ENCODE assay signal across 21 cellular contexts in the genomic region with DNA sequence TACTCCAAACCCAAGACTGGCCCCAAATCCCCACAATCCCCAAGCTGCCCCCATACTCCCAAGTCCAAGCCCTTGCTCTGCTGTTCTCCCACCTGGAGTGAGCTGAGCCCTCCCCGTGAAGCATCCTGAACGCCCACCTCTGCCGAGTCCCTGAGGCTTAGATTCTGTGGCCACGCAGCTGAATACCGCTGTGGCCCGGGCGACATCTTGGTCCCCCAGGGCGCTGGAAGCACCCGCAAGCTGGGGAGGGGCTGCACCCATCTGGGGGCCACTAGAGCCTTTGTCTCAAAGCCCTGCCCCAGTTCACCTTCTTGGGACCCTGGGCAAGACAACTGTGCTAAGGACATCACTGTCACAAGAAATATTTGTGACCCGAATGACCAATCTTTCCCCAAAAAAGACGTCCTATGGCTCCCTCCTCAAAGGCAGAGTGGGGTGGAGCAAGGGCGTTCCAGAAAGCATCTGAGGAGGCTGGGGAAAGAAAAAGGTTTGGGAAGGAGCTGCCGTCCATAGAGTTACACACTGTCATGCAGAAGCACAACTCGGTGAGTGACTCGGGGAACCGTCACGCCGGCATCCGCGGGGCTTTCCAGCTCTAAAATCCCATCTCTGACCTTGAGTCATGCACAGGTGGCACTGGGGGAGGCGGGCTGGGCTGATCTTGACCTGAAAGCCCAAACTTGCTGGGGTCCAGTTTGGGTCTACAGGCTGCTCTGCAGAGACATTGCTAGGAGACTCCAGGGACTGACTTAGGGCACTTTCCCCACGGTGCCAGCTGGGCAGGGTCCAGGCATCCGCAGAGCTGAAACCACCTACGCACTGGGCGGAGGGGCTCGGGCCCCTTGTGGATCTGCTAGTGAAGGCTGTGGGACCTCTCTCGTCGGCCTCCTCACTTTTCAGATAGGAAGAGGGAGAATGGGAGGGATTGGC. TPM values are rescaled to one million over a fixed set of nuclear protein-coding genes. Genes with fewer than 3 reads are reported as not detected.
DNase-seq lines count a peak whose midpoint lies in the region; ATAC-seq, FAIRE-seq and TF ChIP-seq lines count a peak whose summit lies in the region.
"Had no signal": no experiment of that assay in that cellular context is flagged by ENCODE, and none has a peak within 500 bp of the region (broad histone marks: within the 10 kb centered on the region; RNA-seq: fewer than 3 reads in every experiment).

No MANE protein-coding gene starts in this region.

- peaks cover 8% of the 10 kb centered on the region for H3K27me3 Mint-ChIP-seq in osteocyte (ENCODE audit: unreplicated experiment)

- no peak overlapping the region for H3K9ac ChIP-seq in GM12878 (ENCODE audit: control insufficient read depth, insufficient read depth, low read length)

- TF ChIP-seq EP300 in GM12878 (IDR thresholded peaks at IDR 0.05; ENCODE audit: borderline replicate concordance in 1 of 2, control insufficient read depth in 1 of 2, low read depth in 2 of 2, low read length in 2 of 2), result no peak

- H3K9me3 ChIP-seq in GM12878 (replicated peaks; ENCODE audit: control insufficient read depth, insufficient read depth, low read length), result no peaks in the 10 kb centered on the region
- no peaks in the 10 kb centered on the region for H3K9me3 ChIP-seq in heart right ventricle
- H3K9me3 ChIP-seq: heart left ventricle, MG63, mucosa of descending colon had no signal

- no peak for TF ChIP-seq CTCF in GM12878 (IDR thresholded peaks at IDR 0.05 in 2 of 3, conservative IDR thresholded peaks at IDR 0.05 in 1 of 3; ENCODE audit: control insufficient read depth in 2 of 3, extremely low read depth in 1 of 3, insufficient read depth in 1 of 3, low read depth in 3 of 3, low read length in 3 of 3)
- TF ChIP-seq CTCF in osteocyte (IDR thresholded peaks at IDR 0.05), result no peak
- no peak for TF ChIP-seq CTCF in heart right ventricle (IDR thresholded peaks at IDR 0.05)

- H3K27me3 ChIP-seq in GM12878 (replicated peaks in 1 of 2; ENCODE audit: control insufficient read depth in 2 of 2, insufficient read depth in 2 of 2, low read length in 1 of 2), result no peaks in the 10 kb centered on the region; a peak in 1 of 4 replicates
- H3K27me3 ChIP-seq in heart right ventricle, result no peaks in the 10 kb centered on the region
- H3K27me3 ChIP-seq: heart left ventricle had no signal

- ATAC-seq in GM12878 (peak; percentile 67), heart right ventricle (no peak)
- ATAC-seq: heart left ventricle, mucosa of descending colon, Panc1 had no signal

- H3K4me1 ChIP-seq in GM12878 (ENCODE audit: control insufficient read depth, insufficient read depth, low read length) (peaks cover 8% of the 10 kb centered on the region), heart right ventricle (peaks cover 0 to 12% (median 0%) of the 10 kb centered on the region in 9 donors)

- WGBS in GM12878 (ENCODE audit: insufficient coverage, insufficient replicate concordance, low lambda C conversion rate, missing lambda C conversion rate), result 77% methylated on average over 27 of the region's 28 CpGs
- 81 to 83% methylated on average over 28 of the region's 28 CpGs for WGBS in heart right ventricle, 2 donors

- H3K9me3 Mint-ChIP-seq in osteocyte (ENCODE audit: unreplicated experiment), result no peaks in the 10 kb centered on the region

- DNase-seq in HK-2 (ENCODE audit: unreplicated experiment) (peak; percentile 74), GM12878 (ENCODE audit: low read depth, low spot score) (no peak), osteocyte (ENCODE audit: extremely low spot score, unreplicated experiment) (peak; percentile 82), T-helper 2 cell (no peak), NCI-H82 treated with DMSO at 0.1 percent for 48 hours (lab: John Stamatoyannopoulos, UW; ENCODE audit: unreplicated experiment) (no peak), heart right ventricle (no peak)
- DNase-seq: aorta; erythroblast; heart left ventricle; MG63; mucosa of descending colon; NCI-H187 treated with DMSO at 0.1 percent for 48 hours; NCI-H524; stimulated activated CD4-positive, alpha-beta T cell treated with anti-CD3 and anti-CD28 coated beads, Interleukin-4, amount 100 ng/mL, for 4 hours; SW 1271; WERI-Rb-1 had no signal

- no TSS peak for BruUV-seq in GM12878 (replicated peaks; lab: Mats Ljungman, UMichigan)

- intact Hi-C loops in GM12878 (cut with micrococcal nuclease; ENCODE audit: unreplicated experiment) (no loop called here), heart right ventricle (cut with DNase I) (no loop called here)

- no peak overlapping the region for H3K4me3 Mint-ChIP-seq in osteocyte (ENCODE audit: unreplicated experiment)

- H3K36me3 ChIP-seq in GM12878 (ENCODE audit: control insufficient read depth in 2 of 2, insufficient read depth in 2 of 2, low read length in 1 of 2), result no peaks in the 10 kb centered on the region
- H3K36me3 ChIP-seq in heart right ventricle, result no peaks in the 10 kb centered on the region
- H3K36me3 ChIP-seq: heart left ventricle, MG63, WERI-Rb-1 had no signal

- no peak for TF ChIP-seq RAD21 in GM12878 (IDR thresholded peaks at IDR 0.05; ENCODE audit: insufficient read depth, low read depth, low read length)

- H3K79me2 ChIP-seq in GM12878 (ENCODE audit: control insufficient read depth, insufficient read depth, low read length), result no peaks in the 10 kb centered on the region

- no peaks in the 10 kb centered on the region for H3K4me1 Mint-ChIP-seq in osteocyte (ENCODE audit: unreplicated experiment)

- FAIRE-seq in GM12878 (lab: Jason Lieb, UNC), result no peak
- FAIRE-seq: D721Med had no signal

- H2AFZ ChIP-seq in GM12878 (ENCODE audit: control insufficient read depth, low read depth, low read length), result no peak overlapping the region; the same call in 1 of the 2 replicates

- no peaks in the 10 kb centered on the region for H3K36me3 Mint-ChIP-seq in osteocyte (ENCODE audit: unreplicated experiment)

- SMC1A ChIA-PET in GM12878 (lab: Charles Lee; ENCODE audit: uncharacterized antibody, unreplicated experiment), result interaction anchor here (1.4 kb wide), 1 partner anchor 10 kb away, joined by 4 read pairs; no protein-coding TSS in a partner anchor

- H3K27ac ChIP-seq in GM12878 (ENCODE audit: control insufficient read depth, insufficient read depth) (no peak overlapping the region), heart right ventricle (no peak overlapping the region)
- H3K27ac ChIP-seq: coronary artery, WERI-Rb-1 had no signal

- H4K20me1 ChIP-seq in GM12878 (ENCODE audit: control insufficient read depth, insufficient read depth), result no peaks in the 10 kb centered on the region

- RAD21 ChIA-PET in GM12878 (lab: Charles Lee; ENCODE audit: unreplicated experiment), result no interaction called here

- POLR2A ChIA-PET in GM12878 (lab: Charles Lee), result interaction anchor here (0.6 to 1.2 kb wide), 3 partner anchors 10 to 1447 kb away, joined by 4 read pairs; no protein-coding TSS in a partner anchor

- H3K4me3 ChIP-seq in GM12878 (no peak overlapping the region), heart right ventricle (no peak overlapping the region)
- H3K4me3 ChIP-seq: coronary artery, heart left ventricle, MG63, mucosa of descending colon had no signal

- no peak overlapping the region for H3K27ac Mint-ChIP-seq in osteocyte (ENCODE audit: unreplicated experiment)

- CTCF ChIA-PET in GM12878 (lab: Yijun Ruan, JAX), result no interaction called here

- no peak overlapping the region for H3K4me2 ChIP-seq in GM12878 (ENCODE audit: control insufficient read depth, insufficient read depth)

- TF ChIP-seq POLR2A in GM12878 (IDR thresholded peaks at IDR 0.05; ENCODE audit: low read depth, low read length), result no peak

- in situ Hi-C loops in GM12878 (cut with MboI), result no loop called here

RNA-seq across cellular contexts. Expression of gene PTX4, which starts 6.6 kb away (rescaled TPM):
- total RNA-seq in GM12878 (2013; cell fraction: nucleolus; rRNA removed), result not detected in 2 replicates
- not detected in 2 replicates for total RNA-seq in GM12878 (2014; rRNA removed)
- not detected in 2 replicates for total RNA-seq in GM12878 (2014; rRNA removed; fragmentation: Illumina TruSeq; extraction: Trizol)
- not detected in 2 replicates for total RNA-seq in GM12878 (2021)
- polyA plus RNA-seq in GM12878 (2011; ENCODE audit: low read depth), result not detected
- not detected in 2 replicates for polyA plus RNA-seq in GM12878 (2011; rRNA removed)
- not detected in 2 replicates for polyA plus RNA-seq in GM12878 (2011; cell fraction: cytosol; rRNA removed)
- polyA plus RNA-seq in GM12878 (2011; cell fraction: nucleus; rRNA removed), result not detected in 2 replicates
- not detected in 2 replicates for polyA plus RNA-seq in GM12878 (2012)
- polyA plus RNA-seq in GM12878 (2014; fragmentation: Illumina TruSeq; extraction: Trizol), result not detected in 2 replicates
- not detected for polyA plus RNA-seq in GM12878 (2014; fragmentation: Nextera tagmentation; extraction: Ambion mirVana)
- 0.20 TPM in 1 of 2 replicates, not detected in the other for polyA plus RNA-seq in GM12878 (2014; rRNA removed)
- polyA plus RNA-seq in GM12878 (2016; fragmentation: Nextera tagmentation; extraction: Ambion mirVana), result not detected
- not detected in 2 replicates for polyA minus RNA-seq in GM12878 (2011; rRNA and poly(A)+ RNA removed)
- not detected in 2 replicates for polyA minus RNA-seq in GM12878 (2011; cell fraction: cytosol; rRNA and poly(A)+ RNA removed)
- not detected in 2 replicates for polyA minus RNA-seq in GM12878 (2011; cell fraction: nucleus; rRNA and poly(A)+ RNA removed)
- not detected in 2 replicates for total RNA-seq in osteocyte
- total RNA-seq in heart right ventricle, result not detected
- not detected for polyA plus RNA-seq in heart right ventricle
- total RNA-seq: mucosa of descending colon, omental fat pad had no signal
- polyA plus RNA-seq: aorta had no signal

RNA-seq across cellular contexts. Expression of gene CLCN7, which starts 7.3 kb away (rescaled TPM):
- total RNA-seq in GM12878 (2013; cell fraction: nucleolus; rRNA removed), result 111 TPM in 2 replicates
- total RNA-seq in GM12878 (2014; rRNA removed) (21.3 and 27.1 TPM in 2 replicates), GM12878 (2014; rRNA removed; fragmentation: Illumina TruSeq; extraction: Trizol) (7.7 and 7.8 TPM in 2 replicates), GM12878 (2021) (56.3 and 62.5 TPM in 2 replicates), osteocyte (177 and 179 TPM in 2 replicates), heart right ventricle (10 to 100 TPM; 29.9 to 60.1 (median 35.1) TPM)
- polyA plus RNA-seq in GM12878 (2011; ENCODE audit: low read depth), result 18.9 TPM
- polyA plus RNA-seq in GM12878 (2011; rRNA removed) (5.0 and 12.8 TPM in 2 replicates), GM12878 (2014; fragmentation: Illumina TruSeq; extraction: Trizol) (2.7 and 11.6 TPM in 2 replicates), GM12878 (2014; fragmentation: Nextera tagmentation; extraction: Ambion mirVana) (under 1 TPM; 0.04 to 0.18 TPM), GM12878 (2014; rRNA removed) (61.6 and 64.5 TPM in 2 replicates), GM12878 (2016; fragmentation: Nextera tagmentation; extraction: Ambion mirVana) (10 to 100 TPM; 36.7 to 38.0 TPM), heart right ventricle (10 to 100 TPM; 29.5 to 60.6 TPM)
- 12.9 and 20.6 TPM in 2 replicates for polyA plus RNA-seq in GM12878 (2011; cell fraction: cytosol; rRNA removed)
- 292 and 389 TPM in 2 replicates for polyA plus RNA-seq in GM12878 (2011; cell fraction: nucleus; rRNA removed)
- 50.7 and 52.0 TPM in 2 replicates for polyA plus RNA-seq in GM12878 (2012)
- 17.0 and 18.1 TPM in 2 replicates for polyA minus RNA-seq in GM12878 (2011; rRNA and poly(A)+ RNA removed)
- polyA minus RNA-seq in GM12878 (2011; cell fraction: cytosol; rRNA and poly(A)+ RNA removed), result 5.7 and 7.2 TPM in 2 replicates
- polyA minus RNA-seq in GM12878 (2011; cell fraction: nucleus; rRNA and poly(A)+ RNA removed), result 47.1 and 65.3 TPM in 2 replicates

RNA-seq across cellular contexts. Expression of gene TELO2, which starts 11.0 kb away (rescaled TPM):
- total RNA-seq in GM12878 (2013; cell fraction: nucleolus; rRNA removed), result 39.3 and 46.2 TPM in 2 replicates
- total RNA-seq in GM12878 (2014; rRNA removed), result 21.5 and 25.2 TPM in 2 replicates
- 7.1 and 8.2 TPM in 2 replicates for total RNA-seq in GM12878 (2014; rRNA removed; fragmentation: Illumina TruSeq; extraction: Trizol)
- 60.0 and 72.8 TPM in 2 replicates for total RNA-seq in GM12878 (2021)
- 7.7 TPM for polyA plus RNA-seq in GM12878 (2011; ENCODE audit: low read depth)
- polyA plus RNA-seq in GM12878 (2011; rRNA removed), result 5.2 and 11.9 TPM in 2 replicates
- polyA plus RNA-seq in GM12878 (2011; cell fraction: cytosol; rRNA removed), result 18.2 and 37.3 TPM in 2 replicates
- 386 and 553 TPM in 2 replicates for polyA plus RNA-seq in GM12878 (2011; cell fraction: nucleus; rRNA removed)
- 28.0 and 32.9 TPM in 2 replicates for polyA plus RNA-seq in GM12878 (2012)
- polyA plus RNA-seq in GM12878 (2014; fragmentation: Illumina TruSeq; extraction: Trizol), result 0.68 and 5.0 TPM in 2 replicates
- polyA plus RNA-seq in GM12878 (2014; fragmentation: Nextera tagmentation; extraction: Ambion mirVana), result 1 to 10 TPM in 1 of 2 experiments, under 1 TPM in 1; 0.55 to 2.4 TPM
- polyA plus RNA-seq in GM12878 (2014; rRNA removed), result 56.4 and 83.7 TPM in 2 replicates
- 10 to 100 TPM; 57.8 to 69.1 TPM for polyA plus RNA-seq in GM12878 (2016; fragmentation: Nextera tagmentation; extraction: Ambion mirVana)
- 3.3 and 9.1 TPM in 2 replicates for polyA minus RNA-seq in GM12878 (2011; rRNA and poly(A)+ RNA removed)
- 7.0 and 7.6 TPM in 2 replicates for polyA minus RNA-seq in GM12878 (2011; cell fraction: cytosol; rRNA and poly(A)+ RNA removed)
- 24.1 and 45.8 TPM in 2 replicates for polyA minus RNA-seq in GM12878 (2011; cell fraction: nucleus; rRNA and poly(A)+ RNA removed)
- 35.7 and 37.8 TPM in 2 replicates for total RNA-seq in osteocyte
- 10 to 100 TPM; 14.5 to 22.0 (median 19.7) TPM for total RNA-seq in heart right ventricle
- polyA plus RNA-seq in heart right ventricle, result 10 to 100 TPM; 27.4 to 50.5 TPM

RNA-seq across cellular contexts. Expression of gene CCDC154, which starts 37.8 kb away (rescaled TPM):
- total RNA-seq in GM12878 (2013; cell fraction: nucleolus; rRNA removed), result 0.42 and 0.46 TPM in 2 replicates
- total RNA-seq in GM12878 (2014; rRNA removed) (0.06 and 0.11 TPM in 2 replicates), GM12878 (2014; rRNA removed; fragmentation: Illumina TruSeq; extraction: Trizol) (not detected in 2 replicates), GM12878 (2021) (0.21 and 0.26 TPM in 2 replicates), osteocyte (1.0 and 2.5 TPM in 2 replicates), heart right ventricle (1 to 10 TPM in 4 of 10 donors, under 1 TPM in 6; 0.17 to 2.7 (median 0.75) TPM)
- not detected for polyA plus RNA-seq in GM12878 (2011; ENCODE audit: low read depth)
- polyA plus RNA-seq in GM12878 (2011; rRNA removed) (not detected in 2 replicates), GM12878 (2014; fragmentation: Illumina TruSeq; extraction: Trizol) (not detected in 2 replicates), GM12878 (2014; fragmentation: Nextera tagmentation; extraction: Ambion mirVana) (not detected), GM12878 (2014; rRNA removed) (0.33 TPM in 1 of 2 replicates, not detected in the other), GM12878 (2016; fragmentation: Nextera tagmentation; extraction: Ambion mirVana) (under 1 TPM in 1 of 2 experiments, not detected in 1; 0.25 TPM), heart right ventricle (1 to 10 TPM in 1 of 2 donors, under 1 TPM in 1; 0.49 to 5.9 TPM)
- polyA plus RNA-seq in GM12878 (2011; cell fraction: cytosol; rRNA removed), result not detected in 2 replicates
- polyA plus RNA-seq in GM12878 (2011; cell fraction: nucleus; rRNA removed), result 0.19 and 0.37 TPM in 2 replicates
- polyA plus RNA-seq in GM12878 (2012), result 0.08 and 0.37 TPM in 2 replicates
- not detected in 2 replicates for polyA minus RNA-seq in GM12878 (2011; rRNA and poly(A)+ RNA removed)
- not detected in 2 replicates for polyA minus RNA-seq in GM12878 (2011; cell fraction: cytosol; rRNA and poly(A)+ RNA removed)
- not detected in 2 replicates for polyA minus RNA-seq in GM12878 (2011; cell fraction: nucleus; rRNA and poly(A)+ RNA removed)

RNA-seq across cellular contexts. Expression of gene PERCC1, which starts 51.3 kb away (rescaled TPM):
- total RNA-seq in GM12878 (2013; cell fraction: nucleolus; rRNA removed), result not detected in 2 replicates
- total RNA-seq in GM12878 (2014; rRNA removed) (not detected in 2 replicates), GM12878 (2014; rRNA removed; fragmentation: Illumina TruSeq; extraction: Trizol) (not detected in 2 replicates), GM12878 (2021) (not detected in 2 replicates), osteocyte (not detected in 2 replicates), heart right ventricle (under 1 TPM in 4 of 10 donors, not detected in 6; 0.32 to 0.61 (median 0.47) TPM)
- polyA plus RNA-seq in GM12878 (2011; ENCODE audit: low read depth), result not detected
- polyA plus RNA-seq in GM12878 (2011; rRNA removed) (not detected in 2 replicates), GM12878 (2014; fragmentation: Illumina TruSeq; extraction: Trizol) (not detected in 2 replicates), GM12878 (2014; fragmentation: Nextera tagmentation; extraction: Ambion mirVana) (not detected), GM12878 (2014; rRNA removed) (not detected in 2 replicates), GM12878 (2016; fragmentation: Nextera tagmentation; extraction: Ambion mirVana) (not detected), heart right ventricle (under 1 TPM; 0.04 to 0.59 TPM)
- polyA plus RNA-seq in GM12878 (2011; cell fraction: cytosol; rRNA removed), result not detected in 2 replicates
- polyA plus RNA-seq in GM12878 (2011; cell fraction: nucleus; rRNA removed), result not detected in 2 replicates
- polyA plus RNA-seq in GM12878 (2012), result not detected in 2 replicates
- not detected in 2 replicates for polyA minus RNA-seq in GM12878 (2011; rRNA and poly(A)+ RNA removed)
- not detected in 2 replicates for polyA minus RNA-seq in GM12878 (2011; cell fraction: cytosol; rRNA and poly(A)+ RNA removed)
- not detected in 2 replicates for polyA minus RNA-seq in GM12878 (2011; cell fraction: nucleus; rRNA and poly(A)+ RNA removed)
- total RNA-seq: aorta, ureter had no signal
- polyA plus RNA-seq: aorta had no signal

Comparison
In these comparisons a context has a peak if more than half of its experiments do, and no peak if none do; other contexts are left out.
1. DNase-seq: peak in HK-2 (single experiment) and osteocyte (single experiment); none in GM12878 (single experiment), T-helper 2 cell (0 of 5), NCI-H82 treated with DMSO at 0.1 percent for 48 hours (single experiment) and heart right ventricle (0 of 2).